Comparison of ENCODE assay signal across 8 cellular contexts in the genomic region with DNA sequence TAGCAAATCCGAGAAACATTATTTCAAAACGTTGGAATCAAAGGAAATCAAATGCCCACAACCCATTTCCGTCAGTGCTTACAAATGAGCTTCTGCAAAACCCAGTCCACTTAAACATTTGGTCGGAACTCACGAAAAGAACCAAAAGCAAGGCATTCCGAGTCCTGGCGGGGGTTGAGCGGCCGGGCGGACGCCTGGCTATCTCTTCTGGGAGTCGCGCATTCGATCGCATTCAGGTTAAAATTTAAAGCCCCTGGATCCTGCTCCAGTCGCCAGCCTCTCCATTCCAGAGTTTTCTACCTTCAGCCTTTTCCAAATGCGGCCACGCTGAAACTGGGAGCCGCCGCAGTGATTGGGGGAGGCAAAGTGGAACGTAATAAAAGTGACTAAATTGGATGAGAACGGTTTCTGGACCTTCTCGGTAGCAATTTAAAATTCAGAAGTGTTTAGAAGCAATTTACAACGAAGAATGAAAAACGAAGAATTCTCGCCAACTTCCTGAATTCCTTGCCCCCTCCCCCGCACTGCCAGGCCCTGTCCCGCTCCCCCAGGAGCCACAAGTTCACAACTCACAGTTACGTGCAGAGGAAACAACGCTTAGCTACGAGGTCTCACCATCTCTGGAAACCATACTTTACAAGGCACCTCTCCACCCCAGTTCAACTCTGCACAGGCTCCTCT. TPM values are rescaled to one million over a fixed set of nuclear protein-coding genes. Genes with fewer than 3 reads are reported as not detected.
DNase-seq lines count a peak whose midpoint lies in the region; TF ChIP-seq lines count a peak whose summit lies in the region.

No MANE protein-coding gene starts in this region.

- peak in 1 of 3 donors; percentile 37 for TF ChIP-seq POLR2A in spleen (IDR thresholded peaks at IDR 0.05)

- H3K4me1 ChIP-seq in spleen = peaks cover 3 to 65% (median 37%) of the 10 kb centered on the region in 6 donors

- no peaks in the 10 kb centered on the region for H3K9me3 ChIP-seq in spleen

- H3K27me3 ChIP-seq in spleen (replicated peaks in 1 of 7) = peaks cover 10 to 100% (median 90%) of the 10 kb centered on the region in 7 donors

- H3K36me3 ChIP-seq in spleen = peaks cover 0 to 13% (median 0%) of the 10 kb centered on the region in 6 donors

- DNase-seq in DMS53 (lab: John Stamatoyannopoulos, UW) = peak; percentile 46
- DNase-seq in DMS53 treated with DMSO at 0.1 percent for 48 hours (lab: John Stamatoyannopoulos, UW; ENCODE audit: unreplicated experiment) = no peak
- peak; percentile 72 for DNase-seq in astrocyte of the hippocampus (ENCODE audit: low read depth, low spot score)
- peak; percentile 56 for DNase-seq in islet precursor cell
- no peak for DNase-seq in spleen
- DNase-seq in mesenteric fat pad (ENCODE audit: low spot score) = no peak
- DNase-seq in NCI-H1105 treated with DMSO at 0.1 percent for 48 hours (lab: John Stamatoyannopoulos, UW) = no peak
- no peak for DNase-seq in H4 (ENCODE audit: low spot score)

- no peak for TF ChIP-seq CTCF in spleen (IDR thresholded peaks at IDR 0.05 in 8 of 11, conservative IDR thresholded peaks at IDR 0.05 in 3 of 11)

- peak overlapping the region; percentile 36 to 93 (median 90) for H3K27ac ChIP-seq in spleen

- peak overlapping the region; percentile 13 to 86 (median 64) for H3K4me3 ChIP-seq in spleen

- intact Hi-C loops in spleen (cut with DNase I; ENCODE audit: low total_unique reads) = loop anchor here (10.0 kb wide), 1 partner anchor 143 kb away; no protein-coding TSS in a partner anchor

- WGBS in spleen, 5 donors = 5 to 13% (median 8%) methylated on average over 31 of the region's 31 CpGs

RNA-seq across cellular contexts. Expression of gene GATA6, which starts 1.8 kb away (rescaled TPM):
- total RNA-seq in spleen (10 to 100 TPM; 27.4 to 65.3 (median 42.3) TPM), mesenteric fat pad (26.6 TPM)
- 10 to 100 TPM in 1 of 3 donors, 1 to 10 TPM in 2; 4.2 to 14.8 (median 4.9) TPM for polyA plus RNA-seq in spleen
- total RNA-seq in H4 (2014; rRNA removed; shearing (Covaris generic)) = 6.5 and 7.5 TPM in 2 replicates

Comparison
In these comparisons a context has a peak if more than half of its experiments do, and no peak if none do; other contexts are left out.
1. DNase-seq: peak in DMS53 (single experiment), astrocyte of the hippocampus (single experiment) and islet precursor cell (single experiment); none in DMS53 treated with DMSO at 0.1 percent for 48 hours (single experiment), spleen (single experiment), mesenteric fat pad (single experiment), NCI-H1105 treated with DMSO at 0.1 percent for 48 hours (single experiment) and H4 (single experiment).